Comparison of ENCODE assay signal across 19 cellular contexts in the genomic region with DNA sequence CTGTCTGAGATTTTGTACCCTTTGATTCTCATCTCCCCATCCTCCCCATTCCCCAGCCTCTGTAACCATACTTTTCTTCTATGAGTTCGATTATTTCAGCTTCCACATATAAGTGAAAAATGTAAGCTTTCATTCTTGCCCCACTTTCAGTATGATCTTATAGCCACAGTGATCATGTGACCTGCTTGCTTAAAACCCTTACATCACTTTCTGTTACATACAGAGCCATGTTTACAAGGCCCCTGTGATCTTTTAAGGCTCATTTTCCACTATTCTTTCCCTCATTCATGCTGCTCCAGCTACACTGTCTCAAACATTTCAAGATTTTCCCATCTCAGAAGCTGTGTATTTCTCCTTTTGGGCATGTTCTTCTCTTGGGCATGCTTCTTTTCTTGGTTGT.
DNase-seq lines count a peak whose midpoint lies in the region; ATAC-seq and TF ChIP-seq lines count a peak whose summit lies in the region.
"Had no signal": no experiment of that assay in that cellular context is flagged by ENCODE, and none has a peak within 500 bp of the region (broad histone marks: within the 10 kb centered on the region; RNA-seq: fewer than 3 reads in every experiment).

No MANE protein-coding gene starts in this region.

- H3K79me2 ChIP-seq in mesendoderm (ENCODE audit: control insufficient read depth, insufficient read depth, low read length), result no peaks in the 10 kb centered on the region

- no peak overlapping the region for H2BK15ac ChIP-seq in mesendoderm (replicated peaks; ENCODE audit: low read depth)

- no peak overlapping the region for H4K8ac ChIP-seq in mesendoderm (ENCODE audit: low read depth, low read length)

- no peak overlapping the region for H3K4me3 ChIP-seq in NB4 (ENCODE audit: low read depth, low read length)
- no peak overlapping the region for H3K4me3 ChIP-seq in mesendoderm (ENCODE audit: low read length)
- no peak overlapping the region for H3K4me3 ChIP-seq in right cardiac atrium (ENCODE audit: low read length)
- H3K4me3 ChIP-seq: breast epithelium had no signal

- no peak overlapping the region for H2BK120ac ChIP-seq in mesendoderm (ENCODE audit: low read depth, low read length)

- H3K23ac ChIP-seq in mesendoderm (ENCODE audit: low read length), result no peak overlapping the region

- DNase-seq in NB4 (ENCODE audit: low read depth) (peak; percentile 3), fibroblast of peridontal ligament (ENCODE audit: extremely low read depth) (peak; percentile 36), mesendoderm (no peak), right cardiac atrium (no peak), D341Med (ENCODE audit: low spot score) (no peak)
- DNase-seq: activated CD4-positive, alpha-beta memory T cell treated with anti-CD3 and anti-CD28 coated beads, Interleukin-2, amount 10 ng/mL, durations not matched to agents 7 days and 5 days; activated naive CD8-positive, alpha-beta T cell treated with anti-CD3 and anti-CD28 coated beads, Interleukin-2, amount 10 ng/mL, durations not matched to agents 7 days and 5 days; activated T-cell treated with anti-CD3 and anti-CD28 coated beads, Interleukin-2, amount 50 U/mL, for 24 hours; Caco-2; erythroblast; glutamatergic neuron; naive thymus-derived CD8-positive, alpha-beta T cell; NCI-H1105; T-helper 1 cell had no signal

- intact Hi-C loops in right cardiac atrium (cut with DNase I), result no loop called here

- H3K4ac ChIP-seq in mesendoderm (ENCODE audit: low read depth, low read length), result no peak overlapping the region

- H3K36me3 ChIP-seq in mesendoderm (ENCODE audit: control insufficient read depth, insufficient read depth, low read length), result no peaks in the 10 kb centered on the region
- H3K36me3 ChIP-seq: breast epithelium had no signal

- H3K27ac ChIP-seq in mesendoderm (ENCODE audit: low read depth, low read length) (no peak overlapping the region), right cardiac atrium (ENCODE audit: low read length) (no peak overlapping the region)
- H3K27ac ChIP-seq: breast epithelium, HL-60 had no signal

- ATAC-seq in GM18499 (IDR thresholded peaks at IDR 0.05; ENCODE audit: insufficient read depth, unreplicated experiment) (peak; percentile 85), HG02610 (IDR thresholded peaks at IDR 0.05; ENCODE audit: unreplicated experiment) (peak; percentile 53), HG03469 (IDR thresholded peaks at IDR 0.05; ENCODE audit: unreplicated experiment) (no peak), right cardiac atrium (no peak)
- ATAC-seq: naive thymus-derived CD8-positive, alpha-beta T cell had no signal

- no peak overlapping the region for H2BK5ac ChIP-seq in mesendoderm (ENCODE audit: low read length)

- H3K79me1 ChIP-seq in mesendoderm (ENCODE audit: low read length), result no peaks in the 10 kb centered on the region

- no peaks in the 10 kb centered on the region for H3K27me3 ChIP-seq in mesendoderm (ENCODE audit: insufficient read depth, low read length, poor library complexity)
- H3K27me3 ChIP-seq in right cardiac atrium (ENCODE audit: control insufficient read depth, insufficient read depth), result no peaks in the 10 kb centered on the region
- H3K27me3 ChIP-seq: breast epithelium had no signal

- no peak overlapping the region for H2AK5ac ChIP-seq in mesendoderm (ENCODE audit: low read length)

- H3K9me3 ChIP-seq in right cardiac atrium (ENCODE audit: control insufficient read depth, low read length), result no peaks in the 10 kb centered on the region
- H3K9me3 ChIP-seq: breast epithelium, Caco-2 had no signal

- no peak for TF ChIP-seq CTCF in NB4 (IDR thresholded peaks at IDR 0.05; ENCODE audit: low read depth, low read length)

- no peak for TF ChIP-seq POLR2A in NB4 (IDR thresholded peaks at IDR 0.05; ENCODE audit: extremely low read depth, insufficient read length)

- no peak overlapping the region for H3K9ac ChIP-seq in mesendoderm (ENCODE audit: low read length)

- no peak overlapping the region for H3K18ac ChIP-seq in mesendoderm (ENCODE audit: low read length)

- H3K56ac ChIP-seq in mesendoderm (ENCODE audit: low read length), result no peak overlapping the region

- no peak overlapping the region for H4K5ac ChIP-seq in mesendoderm (ENCODE audit: low read length)

- WGBS in mesendoderm (ENCODE audit: extremely low coverage, insufficient coverage, low lambda C conversion rate), result no CpG with 5 or more reads among the region's 1 CpG
- WGBS in right cardiac atrium, result 57% methylated on average over 1 of the region's 1 CpG

- no peaks in the 10 kb centered on the region for H3K4me1 ChIP-seq in mesendoderm (ENCODE audit: control insufficient read depth, low read depth, low read length)
- no peaks in the 10 kb centered on the region for H3K4me1 ChIP-seq in right cardiac atrium (ENCODE audit: control insufficient read depth, insufficient read depth, low read length)
- H3K4me1 ChIP-seq: breast epithelium, Caco-2 had no signal

- H3K4me2 ChIP-seq in mesendoderm (ENCODE audit: low read length), result no peak overlapping the region

Comparison
In these comparisons a context has a peak if more than half of its experiments do, and no peak if none do; other contexts are left out.
1. ATAC-seq: peak in GM18499 (single experiment) and HG02610 (single experiment); none in HG03469 (single experiment) and right cardiac atrium (0 of 2).
2. DNase-seq: peak in NB4 (single experiment) and fibroblast of peridontal ligament (single experiment); none in mesendoderm (single experiment), right cardiac atrium (0 of 3) and D341Med (single experiment).